Comparison of ENCODE assay signal across 9 cellular contexts in the genomic region with DNA sequence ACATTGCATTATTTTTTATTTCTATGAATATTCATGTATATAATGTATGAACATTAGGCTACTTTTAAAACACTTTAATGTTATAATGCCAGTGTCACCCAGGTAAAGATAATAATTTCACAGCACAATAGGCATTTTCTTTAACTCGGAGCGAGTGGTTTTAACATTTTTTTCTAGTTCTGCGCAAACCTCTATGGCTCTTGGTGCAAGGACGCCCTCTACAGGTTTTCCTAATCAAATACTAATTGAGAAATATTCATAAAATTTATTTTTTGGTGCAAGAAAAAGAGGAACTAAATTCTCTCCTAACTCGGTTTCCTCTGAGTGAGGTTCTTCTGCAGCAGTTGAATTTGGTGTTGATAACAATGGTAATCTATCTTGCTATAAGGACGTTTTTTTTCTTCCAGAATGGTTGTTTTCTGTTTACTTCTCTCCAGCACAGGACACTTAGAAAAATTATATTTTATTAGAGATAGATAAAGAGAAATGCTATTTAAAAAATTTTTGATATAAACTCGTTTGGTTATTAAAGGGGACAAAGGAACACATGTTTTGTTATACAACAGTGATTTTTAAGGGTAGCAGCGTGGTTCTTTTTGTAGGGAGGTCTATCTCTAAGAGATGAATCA. TPM values are rescaled to one million over a fixed set of nuclear protein-coding genes. Genes with fewer than 3 reads are reported as not detected.
DNase-seq lines count a peak whose midpoint lies in the region; ATAC-seq and TF ChIP-seq lines count a peak whose summit lies in the region.
"Had no signal": no experiment of that assay in that cellular context is flagged by ENCODE, and none has a peak within 500 bp of the region (broad histone marks: within the 10 kb centered on the region; RNA-seq: fewer than 3 reads in every experiment).

No MANE protein-coding gene starts in this region.

- no peaks in the 10 kb centered on the region for H3K36me3 ChIP-seq in smooth muscle cell (ENCODE audit: low read depth)

- H4K20me1 ChIP-seq in smooth muscle cell (ENCODE audit: low read depth): no peaks in the 10 kb centered on the region

- no peak overlapping the region for H2AFZ ChIP-seq in smooth muscle cell (ENCODE audit: low read depth)

- no peak overlapping the region for H3K9ac ChIP-seq in smooth muscle cell (ENCODE audit: low read depth)

- H3K4me1 ChIP-seq in smooth muscle cell (ENCODE audit: low read depth): no peaks in the 10 kb centered on the region

- no peak overlapping the region for H3K4me2 ChIP-seq in smooth muscle cell

- no peaks in the 10 kb centered on the region for H3K9me3 ChIP-seq in smooth muscle cell (replicated peaks; ENCODE audit: low read depth)

- DNase-seq in NCI-H510A treated with DMSO at 0.1 percent for 48 hours (lab: John Stamatoyannopoulos, UW) (peak; percentile 46), NCI-H510A (lab: John Stamatoyannopoulos, UW) (no peak), LHCN-M2 (ENCODE audit: low read depth) (peak; percentile 41), SIG-M5 (lab: John Stamatoyannopoulos, UW) (peak; percentile 24), fibroblast of mammary gland (ENCODE audit: low read depth) (peak; percentile 56), smooth muscle cell (lab: John Stamatoyannopoulos, UW; ENCODE audit: unreplicated experiment) (no peak)

- TF ChIP-seq CTCF in fibroblast of mammary gland (conservative IDR thresholded peaks at IDR 0.05; ENCODE audit: control insufficient read depth, insufficient read depth, low read depth, low read length): peak; percentile 74
- TF ChIP-seq CTCF in smooth muscle cell (IDR thresholded peaks at IDR 0.05; ENCODE audit: borderline replicate concordance, insufficient read depth, poor library complexity, severe bottlenecking): peak; percentile 79

- no peak overlapping the region for H3K27ac ChIP-seq in smooth muscle cell (ENCODE audit: low read depth)

- no peak overlapping the region for H3K4me3 ChIP-seq in fibroblast of mammary gland (ENCODE audit: control insufficient read depth, low read depth, low read length)
- no peak overlapping the region for H3K4me3 ChIP-seq in smooth muscle cell

- H3K79me2 ChIP-seq in smooth muscle cell (ENCODE audit: low read depth): no peaks in the 10 kb centered on the region

- ATAC-seq in HG03520 (IDR thresholded peaks at IDR 0.05; ENCODE audit: unreplicated experiment) (no peak), GM21576 (IDR thresholded peaks at IDR 0.05; ENCODE audit: unreplicated experiment) (no peak)

- no peaks in the 10 kb centered on the region for H3F3A ChIP-seq in smooth muscle cell (ENCODE audit: low read depth)

- 15% methylated on average over 8 of the region's 8 CpGs for WGBS in smooth muscle cell (ENCODE audit: low lambda C conversion rate)

- H3K27me3 ChIP-seq in smooth muscle cell (ENCODE audit: low read depth): peaks cover 89% of the 10 kb centered on the region

RNA-seq across cellular contexts. Expression of a gene that starts 2.4 kb away (rescaled TPM):
- total RNA-seq in LHCN-M2 (2014; rRNA removed) (1.1 and 2.2 TPM in 2 replicates), smooth muscle cell (not detected in 2 replicates)
- polyA plus RNA-seq in LHCN-M2 (2012): not detected
- 0.30 TPM in 1 of 2 replicates, not detected in the other for polyA plus RNA-seq in smooth muscle cell
- total RNA-seq: CD4-positive, alpha-beta memory T cell had no signal
- polyA plus RNA-seq: CD4-positive, alpha-beta memory T cell had no signal

RNA-seq across cellular contexts. Expression of a gene that starts 45.8 kb away (rescaled TPM):
- total RNA-seq in LHCN-M2 (2014; rRNA removed) (22.0 and 23.2 TPM in 2 replicates), smooth muscle cell (53.1 and 55.1 TPM in 2 replicates)
- 5.5 TPM for polyA plus RNA-seq in LHCN-M2 (2012)
- polyA plus RNA-seq in smooth muscle cell: 14.8 and 17.9 TPM in 2 replicates

Comparison
In these comparisons a context has a peak if more than half of its experiments do, and no peak if none do; other contexts are left out.
1. DNase-seq: peak in NCI-H510A treated with DMSO at 0.1 percent for 48 hours (single experiment), LHCN-M2 (single experiment), SIG-M5 (single experiment) and fibroblast of mammary gland (single experiment); none in NCI-H510A (single experiment) and smooth muscle cell (single experiment).